In the genomic region with DNA sequence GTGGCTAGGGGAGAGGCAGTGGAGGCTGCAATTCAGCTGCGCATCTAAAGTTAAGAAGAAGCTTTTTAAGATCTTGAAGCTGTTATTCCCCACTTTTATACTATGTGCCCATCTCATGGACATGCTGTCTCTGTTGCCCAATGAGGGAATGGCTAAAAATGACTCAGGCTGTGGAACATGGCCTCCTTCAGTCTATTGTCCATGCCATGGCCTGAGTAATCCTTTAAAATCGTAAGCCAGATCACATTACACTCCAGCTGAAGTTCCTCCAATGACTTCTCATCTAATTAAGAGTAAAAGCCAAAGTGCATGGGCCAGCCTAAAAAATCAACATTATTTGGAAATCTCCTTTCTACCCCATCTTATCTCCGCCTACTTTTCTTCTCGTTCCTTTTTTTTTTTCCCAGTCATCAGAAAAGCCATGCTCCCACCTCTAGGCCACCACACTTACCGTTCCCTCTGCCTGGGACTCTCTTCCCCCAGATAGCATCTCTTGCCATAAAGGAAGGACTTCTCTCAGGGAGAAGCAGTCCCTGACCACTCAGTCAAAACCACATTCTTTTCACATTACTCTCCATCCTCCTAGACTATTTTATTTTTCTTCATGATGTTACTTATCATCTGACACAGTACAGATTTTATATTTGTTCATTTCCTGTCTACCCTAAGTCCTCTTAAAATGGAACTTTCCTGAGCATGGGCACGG, we compare ENCODE assay signal across 11 cellular contexts.
DNase-seq lines count a peak whose midpoint lies in the region; ATAC-seq, FAIRE-seq and TF ChIP-seq lines count a peak whose summit lies in the region.
"Had no signal": no experiment of that assay in that cellular context is flagged by ENCODE, and none has a peak within 500 bp of the region (broad histone marks: within the 10 kb centered on the region; RNA-seq: fewer than 3 reads in every experiment).

No MANE protein-coding gene starts in this region.

- peak; percentile 81 for FAIRE-seq in urothelium cell line (lab: Jason Lieb, UNC)
- FAIRE-seq: HepG2 had no signal

- H3K27me3 Mint-ChIP-seq in HFFc6 (ENCODE audit: insufficient read depth): no peaks in the 10 kb centered on the region; the same call in none of the 2 replicates
- H3K27me3 Mint-ChIP-seq in stimulated activated naive CD8-positive, alpha-beta T cell treated with anti-CD3 and anti-CD28 coated beads, Interleukin-15, amount 100 ng/mL, for 72 hours: no peaks in the 10 kb centered on the region
- peaks cover 6% of the 10 kb centered on the region for H3K27me3 Mint-ChIP-seq in activated CD4-positive, alpha-beta T cell treated with anti-CD3 and anti-CD28 coated beads, Interleukin-2, amount 10 ng/mL, durations not matched to agents 7 days and 5 days

- CTCF ChIA-PET in activated CD4-positive, alpha-beta T cell treated with anti-CD3 and anti-CD28 coated beads, Interleukin-2, amount 10 ng/mL, durations not matched to agents 7 days and 5 days (lab: Charles Lee): no interaction called here

- intact Hi-C loops in left ventricle myocardium superior (cut with micrococcal nuclease): no loop called here

- ATAC-seq in left ventricle myocardium superior: peak; percentile 81
- no peak for ATAC-seq in stimulated activated naive CD8-positive, alpha-beta T cell treated with anti-CD3 and anti-CD28 coated beads, Interleukin-15, amount 100 ng/mL, for 72 hours
- ATAC-seq: HepG2 had no signal

- H3K36me3 Mint-ChIP-seq in HFFc6 (ENCODE audit: low read depth): peaks cover 7% of the 10 kb centered on the region; the same call in 1 of the 2 replicates
- H3K36me3 Mint-ChIP-seq in activated CD4-positive, alpha-beta T cell treated with anti-CD3 and anti-CD28 coated beads, Interleukin-2, amount 10 ng/mL, durations not matched to agents 7 days and 5 days (ENCODE audit: low read depth): no peaks in the 10 kb centered on the region

- peak overlapping the region; percentile 71 for H3K4me3 Mint-ChIP-seq in HFFc6
- H3K4me3 Mint-ChIP-seq in stimulated activated naive CD8-positive, alpha-beta T cell treated with anti-CD3 and anti-CD28 coated beads, Interleukin-15, amount 100 ng/mL, for 72 hours: no peak overlapping the region
- H3K4me3 Mint-ChIP-seq in activated CD4-positive, alpha-beta T cell treated with anti-CD3 and anti-CD28 coated beads, Interleukin-2, amount 10 ng/mL, durations not matched to agents 7 days and 5 days: no peak overlapping the region
- H3K4me3 Mint-ChIP-seq: neural progenitor cell had no signal

- POLR2A ChIA-PET in activated CD4-positive, alpha-beta T cell treated with anti-CD3 and anti-CD28 coated beads, Interleukin-2, amount 10 ng/mL, durations not matched to agents 7 days and 5 days (lab: Charles Lee): no interaction called here

- H3K4me1 Mint-ChIP-seq in HFFc6 (ENCODE audit: low read depth): peaks cover 74% of the 10 kb centered on the region
- no peaks in the 10 kb centered on the region for H3K4me1 Mint-ChIP-seq in stimulated activated naive CD8-positive, alpha-beta T cell treated with anti-CD3 and anti-CD28 coated beads, Interleukin-15, amount 100 ng/mL, for 72 hours
- peaks cover 2% of the 10 kb centered on the region for H3K4me1 Mint-ChIP-seq in activated CD4-positive, alpha-beta T cell treated with anti-CD3 and anti-CD28 coated beads, Interleukin-2, amount 10 ng/mL, durations not matched to agents 7 days and 5 days
- H3K4me1 Mint-ChIP-seq: neural progenitor cell had no signal

- H3K9me3 Mint-ChIP-seq in HFFc6: no peaks in the 10 kb centered on the region
- no peaks in the 10 kb centered on the region for H3K9me3 Mint-ChIP-seq in stimulated activated naive CD8-positive, alpha-beta T cell treated with anti-CD3 and anti-CD28 coated beads, Interleukin-15, amount 100 ng/mL, for 72 hours
- H3K9me3 Mint-ChIP-seq in activated CD4-positive, alpha-beta T cell treated with anti-CD3 and anti-CD28 coated beads, Interleukin-2, amount 10 ng/mL, durations not matched to agents 7 days and 5 days: no peaks in the 10 kb centered on the region
- H3K9me3 Mint-ChIP-seq: neural progenitor cell had no signal

- DNase-seq in HFFc6 (peak; percentile 96), astrocyte of the hippocampus (ENCODE audit: low read depth, low spot score) (peak; percentile 68), left ventricle myocardium superior (no peak), urothelium cell line (ENCODE audit: low spot score) (peak; percentile 52), NCI-H1436 (lab: John Stamatoyannopoulos, UW) (no peak)
- no peak for DNase-seq in stimulated activated naive CD8-positive, alpha-beta T cell treated with anti-CD3 and anti-CD28 coated beads, Interleukin-15, amount 100 ng/mL, for 72 hours
- DNase-seq in activated CD4-positive, alpha-beta T cell treated with anti-CD3 and anti-CD28 coated beads, Interleukin-2, amount 10 ng/mL, durations not matched to agents 7 days and 5 days: no peak
- DNase-seq: activated CD8-positive, alpha-beta memory T cell treated with anti-CD3 and anti-CD28 coated beads, Interleukin-2, amount 50 U/mL, for 4 hours; NCI-H446 treated with DMSO at 0.1 percent for 48 hours had no signal

- H3K27ac Mint-ChIP-seq in HFFc6: peak overlapping the region; percentile 96
- H3K27ac Mint-ChIP-seq in stimulated activated naive CD8-positive, alpha-beta T cell treated with anti-CD3 and anti-CD28 coated beads, Interleukin-15, amount 100 ng/mL, for 72 hours: no peak overlapping the region
- no peak overlapping the region for H3K27ac Mint-ChIP-seq in activated CD4-positive, alpha-beta T cell treated with anti-CD3 and anti-CD28 coated beads, Interleukin-2, amount 10 ng/mL, durations not matched to agents 7 days and 5 days
- H3K27ac Mint-ChIP-seq: neural progenitor cell had no signal

- no peak for TF ChIP-seq CTCF in HFFc6 (IDR thresholded peaks at IDR 0.05)

Comparison
In these comparisons a context has a peak if more than half of its experiments do, and no peak if none do; other contexts are left out.
1. DNase-seq: peak in HFFc6 (single experiment), astrocyte of the hippocampus (single experiment) and urothelium cell line (single experiment); none in left ventricle myocardium superior (single experiment), stimulated activated naive CD8-positive, alpha-beta T cell treated with anti-CD3 and anti-CD28 coated beads, Interleukin-15, amount 100 ng/mL, for 72 hours (0 of 2), activated CD4-positive, alpha-beta T cell treated with anti-CD3 and anti-CD28 coated beads, Interleukin-2, amount 10 ng/mL, durations not matched to agents 7 days and 5 days (single experiment) and NCI-H1436 (single experiment).